In the genomic region with DNA sequence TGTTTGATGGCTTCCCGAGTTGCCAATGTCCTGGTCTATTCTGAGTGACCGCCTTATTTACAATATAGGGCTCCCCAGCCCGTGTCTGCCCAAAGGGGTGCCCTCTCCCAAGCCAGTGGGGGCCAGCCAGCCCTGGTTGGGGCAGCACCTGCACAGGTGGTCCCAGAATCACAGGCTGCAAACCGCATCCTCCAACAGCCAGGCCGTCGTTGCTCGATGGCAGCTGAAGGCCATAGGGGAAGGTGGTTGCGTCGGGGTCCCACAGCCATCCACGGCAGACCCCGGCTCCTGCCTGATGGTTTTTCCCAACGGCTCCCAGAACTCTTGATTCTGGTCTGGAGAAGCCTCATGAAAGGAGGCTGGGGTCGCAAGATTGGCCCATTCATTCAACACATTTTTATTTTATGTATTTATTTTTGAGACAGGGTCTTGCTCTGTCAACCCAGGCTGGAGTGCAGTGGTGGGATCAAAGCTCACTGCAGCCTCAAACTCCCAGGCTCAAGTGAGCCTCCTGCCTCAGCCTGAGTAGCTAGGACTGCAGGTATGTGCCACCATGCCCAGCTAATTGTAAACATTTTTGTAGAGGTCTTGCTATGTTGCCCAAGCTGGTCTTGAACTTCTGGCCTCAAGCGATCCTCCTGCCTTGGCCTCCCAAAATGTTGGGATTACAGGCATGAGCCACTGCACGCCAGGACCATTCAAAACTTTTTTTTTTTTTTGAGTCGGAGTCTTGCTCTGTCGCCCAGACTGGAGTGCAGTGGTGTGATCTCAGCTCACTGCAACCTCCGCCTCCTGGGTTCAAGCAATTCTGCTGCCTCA, we compare ENCODE assay signal across 8 cellular contexts.
DNase-seq lines count a peak whose midpoint lies in the region; ATAC-seq and TF ChIP-seq lines count a peak whose summit lies in the region.

No MANE protein-coding gene starts in this region.

- DNase-seq in heart left ventricle = no peak
- no peak for DNase-seq in Right ventricle myocardium superior
- DNase-seq in caudate nucleus (lab: John Stamatoyannopoulos, UW) = no peak
- no peak for DNase-seq in naive thymus-derived CD8-positive, alpha-beta T cell
- peak in 1 of 2 donors; percentile 5 for DNase-seq in uterus
- DNase-seq in AG08396 (ENCODE audit: low spot score) = no peak
- no peak for DNase-seq in NCI-H1694 treated with DMSO at 0.1 percent for 48 hours (lab: John Stamatoyannopoulos, UW)

- H3K36me3 ChIP-seq in heart left ventricle (no peaks in the 10 kb centered on the region), uterus (no peaks in the 10 kb centered on the region)

- no peaks in the 10 kb centered on the region for H3K27me3 Mint-ChIP-seq in naive thymus-derived CD8-positive, alpha-beta T cell

- peak overlapping the region; percentile 40 to 94 (median 80) for H3K27ac Mint-ChIP-seq in naive thymus-derived CD8-positive, alpha-beta T cell

- H3K27ac ChIP-seq in heart left ventricle (peak overlapping the region in 11 of 12 donors; percentile 86 to 100 (median 98)), caudate nucleus (ENCODE audit: low read depth, low read length) (peak overlapping the region; percentile 95), uterus (peak overlapping the region; percentile 74 to 80)

- intact Hi-C loops in heart left ventricle (cut with DNase I) (loop anchor here in 5 of 10 donors (1.0 to 5.0 kb wide), 6 partner anchors 14 to 403 kb away; a partner anchor contains a TSS), Right ventricle myocardium superior (cut with DNase I) (loop anchor here (2.0 kb wide), 1 partner anchor 78 kb away; a partner anchor contains a TSS), uterus (cut with DNase I; ENCODE audit: low total_unique reads) (no loop called here)

- H3K4me1 Mint-ChIP-seq in naive thymus-derived CD8-positive, alpha-beta T cell = peaks cover 29 to 64% (median 56%) of the 10 kb centered on the region in 4 donors

- H3K27me3 ChIP-seq in heart left ventricle (no peaks in the 10 kb centered on the region), uterus (no peaks in the 10 kb centered on the region)

- H3K4me3 Mint-ChIP-seq in naive thymus-derived CD8-positive, alpha-beta T cell = peak overlapping the region; percentile 44 to 89 (median 76)

- peak overlapping the region in 11 of 12 donors; percentile 44 to 72 (median 66) for H3K4me3 ChIP-seq in heart left ventricle
- peak overlapping the region; percentile 20 to 26 for H3K4me3 ChIP-seq in uterus

- TF ChIP-seq POLR2A in heart left ventricle (IDR thresholded peaks at IDR 0.05) (no peak), uterus (IDR thresholded peaks at IDR 0.05) (no peak)

- WGBS in heart left ventricle, 4 donors = 66 to 87% (median 68%) methylated on average over 15 to 18 of the region's 18 CpGs

- ATAC-seq in heart left ventricle = no peak
- ATAC-seq in Right ventricle myocardium superior (ENCODE audit: poor library complexity) = no peak
- peak in 1 of 2 donors; percentile 22 for ATAC-seq in naive thymus-derived CD8-positive, alpha-beta T cell
- no peak for ATAC-seq in GM21528 (IDR thresholded peaks at IDR 0.05; ENCODE audit: low FRiP score, unreplicated experiment)

- H3K9me3 ChIP-seq in heart left ventricle (no peaks in the 10 kb centered on the region), uterus (no peaks in the 10 kb centered on the region)

- H3K36me3 Mint-ChIP-seq in naive thymus-derived CD8-positive, alpha-beta T cell = no peaks in the 10 kb centered on the region

- peaks cover 4 to 53% (median 39%) of the 10 kb centered on the region in 12 donors for H3K4me1 ChIP-seq in heart left ventricle
- peaks cover 3 to 25% of the 10 kb centered on the region in 2 donors for H3K4me1 ChIP-seq in uterus

- no peaks in the 10 kb centered on the region for H3K9me3 Mint-ChIP-seq in naive thymus-derived CD8-positive, alpha-beta T cell

- no peak for TF ChIP-seq CTCF in heart left ventricle (IDR thresholded peaks at IDR 0.05)
- no peak for TF ChIP-seq CTCF in uterus (IDR thresholded peaks at IDR 0.05)

- POLR2A ChIA-PET in naive thymus-derived CD8-positive, alpha-beta T cell (lab: Charles Lee) = interaction anchor here (1.1 to 15.2 kb wide), 14 partner anchors 9 to 95 kb away, joined by 5 to 535 read pairs (median 14); a partner anchor contains a TSS
